Comparison of ENCODE assay signal across 26 cellular contexts in genomic region chr2:133952896-133953295, GRCh38.
"Had no signal": no experiment of that assay in that cellular context is flagged by ENCODE, and none has a peak within 500 bp of the region (broad histone marks: within the 10 kb centered on the region; RNA-seq: fewer than 3 reads in every experiment).

No MANE protein-coding gene starts in this region.

- H3K4me3 Mint-ChIP-seq: activated CD4-positive, alpha-beta T cell treated with anti-CD3 and anti-CD28 coated beads, Interleukin-2, amount 10 ng/mL, durations not matched to agents 7 days and 5 days; activated CD8-positive, alpha-beta memory T cell treated with anti-CD3 and anti-CD28 coated beads, Interleukin-2, amount 10 ng/mL, durations not matched to agents 7 days and 5 days; activated CD8-positive, alpha-beta T cell treated with anti-CD3 and anti-CD28 coated beads for 36 hours; activated naive CD8-positive, alpha-beta T cell treated with anti-CD3 and anti-CD28 coated beads, Interleukin-2, amount 50 U/mL, for 24 hours; immature natural killer cell; naive thymus-derived CD4-positive, alpha-beta T cell; neural crest cell had no signal

- DNase-seq: activated CD4-positive, alpha-beta T cell treated with anti-CD3 and anti-CD28 coated beads, Interleukin-2, amount 10 ng/mL, durations not matched to agents 7 days and 5 days; activated CD4-positive, CD25-positive, alpha-beta regulatory T cell treated with anti-CD3 and anti-CD28 coated beads, Interleukin-2, amount 50 U/mL, for 72 hours; activated CD8-positive, alpha-beta memory T cell treated with anti-CD3 and anti-CD28 coated beads, Interleukin-2, amount 10 ng/mL, durations not matched to agents 7 days and 5 days; activated CD8-positive, alpha-beta T cell treated with anti-CD3 and anti-CD28 coated beads for 36 hours; activated gamma-delta T cell; activated naive CD4-positive, alpha-beta T cell treated with anti-CD3 and anti-CD28 coated beads, Interleukin-2, amount 50 U/mL, for 16 hours; activated naive CD8-positive, alpha-beta T cell treated with anti-CD3 and anti-CD28 coated beads, Interleukin-2, amount 50 U/mL, for 24 hours; activated T-cell treated with anti-CD3 and anti-CD28 coated beads for 4 hours; anterior cingulate cortex; body of pancreas; cortex of kidney; effector CD4-positive, alpha-beta T cell; foreskin fibroblast; glutamatergic neuron; immature natural killer cell; lower lobe of right lung; naive thymus-derived CD4-positive, alpha-beta T cell; occipital lobe; posterior cingulate gyrus; right lobe of liver; stimulated activated CD4-positive, alpha-beta T cell treated with anti-CD3 and anti-CD28 coated beads, Interleukin-15, amount 100 ng/mL, for 24 hours had no signal

- H3K27ac Mint-ChIP-seq: activated CD4-positive, alpha-beta T cell treated with anti-CD3 and anti-CD28 coated beads, Interleukin-2, amount 10 ng/mL, durations not matched to agents 7 days and 5 days; activated CD8-positive, alpha-beta memory T cell treated with anti-CD3 and anti-CD28 coated beads, Interleukin-2, amount 10 ng/mL, durations not matched to agents 7 days and 5 days; activated CD8-positive, alpha-beta T cell treated with anti-CD3 and anti-CD28 coated beads for 36 hours; activated naive CD8-positive, alpha-beta T cell treated with anti-CD3 and anti-CD28 coated beads, Interleukin-2, amount 50 U/mL, for 24 hours; immature natural killer cell; naive thymus-derived CD4-positive, alpha-beta T cell had no signal

- H3K9me3 Mint-ChIP-seq: activated CD4-positive, alpha-beta T cell treated with anti-CD3 and anti-CD28 coated beads, Interleukin-2, amount 10 ng/mL, durations not matched to agents 7 days and 5 days; activated CD8-positive, alpha-beta T cell treated with anti-CD3 and anti-CD28 coated beads for 36 hours; activated naive CD8-positive, alpha-beta T cell treated with anti-CD3 and anti-CD28 coated beads, Interleukin-2, amount 50 U/mL, for 24 hours; neural crest cell had no signal

- H3K36me3 Mint-ChIP-seq: activated CD8-positive, alpha-beta memory T cell treated with anti-CD3 and anti-CD28 coated beads, Interleukin-2, amount 10 ng/mL, durations not matched to agents 7 days and 5 days; immature natural killer cell; naive thymus-derived CD4-positive, alpha-beta T cell; stimulated activated naive B cell treated with anti-CD40 and anti-IgM and Interleukin-4, amounts not matched to agents 10 μg/mL and 1 μg/mL and 100 μg/mL, for 72 hours had no signal

- FAIRE-seq: endometrium, urothelium cell line had no signal

- ATAC-seq: activated CD8-positive, alpha-beta memory T cell treated with anti-CD3 and anti-CD28 coated beads, Interleukin-2, amount 10 ng/mL, durations not matched to agents 7 days and 5 days; activated CD8-positive, alpha-beta T cell treated with anti-CD3 and anti-CD28 coated beads for 36 hours; activated naive CD8-positive, alpha-beta T cell treated with anti-CD3 and anti-CD28 coated beads, Interleukin-2, amount 50 U/mL, for 24 hours; body of pancreas; left lobe of liver; lower lobe of right lung; naive thymus-derived CD4-positive, alpha-beta T cell had no signal

- H3K4me1 Mint-ChIP-seq: activated CD4-positive, alpha-beta T cell treated with anti-CD3 and anti-CD28 coated beads, Interleukin-2, amount 10 ng/mL, durations not matched to agents 7 days and 5 days; activated CD8-positive, alpha-beta memory T cell treated with anti-CD3 and anti-CD28 coated beads, Interleukin-2, amount 10 ng/mL, durations not matched to agents 7 days and 5 days; immature natural killer cell; neural crest cell had no signal
